20 cellular contexts compared by ENCODE assay signal in the genomic region with DNA sequence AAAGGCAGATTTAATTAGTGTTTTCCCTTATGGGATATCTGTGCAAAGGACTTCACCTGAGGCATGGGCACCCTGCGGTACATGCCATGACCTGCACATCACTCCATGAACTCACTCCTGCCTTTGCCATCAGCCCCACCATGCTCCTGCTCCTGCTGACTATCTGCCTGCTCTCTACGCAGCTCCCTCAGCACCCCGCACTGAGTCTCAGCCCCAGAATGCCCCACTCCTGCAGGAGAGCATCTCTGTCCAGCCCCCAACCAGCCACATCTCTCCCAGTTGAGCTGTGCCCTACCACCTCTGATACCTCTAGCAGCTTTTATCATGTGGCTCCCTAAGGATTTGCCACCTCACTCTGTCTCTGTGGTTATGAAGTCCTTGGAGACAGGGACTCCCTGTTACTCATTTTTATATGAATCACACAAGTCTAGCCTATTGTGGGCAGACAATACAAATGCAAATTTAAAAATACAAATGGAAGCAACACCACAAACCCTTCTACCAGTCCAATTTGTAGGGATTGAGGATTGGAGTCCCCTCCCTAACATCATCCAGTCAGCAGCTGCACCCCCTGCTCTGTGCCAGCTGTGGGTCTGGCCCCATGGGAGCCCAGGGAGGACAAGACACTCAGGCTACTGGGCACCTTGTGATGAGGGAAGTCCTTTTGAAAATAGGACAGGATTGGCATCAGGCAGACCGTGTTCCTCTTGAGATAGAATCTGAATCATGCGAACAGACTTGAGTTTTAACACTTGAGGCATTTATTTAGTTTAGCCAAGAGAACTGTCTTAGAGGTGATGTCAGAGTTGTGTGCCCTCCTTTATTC.
A peak's percentile ranks its signal among the peaks of the same experiment; 100 is the strongest.
DNase-seq lines count a peak whose midpoint lies in the region; ATAC-seq and TF ChIP-seq lines count a peak whose summit lies in the region.
"Had no signal": no experiment of that assay in that cellular context is flagged by ENCODE, and none has a peak within 500 bp of the region (broad histone marks: within the 10 kb centered on the region; RNA-seq: fewer than 3 reads in every experiment).

No MANE protein-coding gene starts in this region.

- no peaks in the 10 kb centered on the region for H3K79me2 ChIP-seq in mammary epithelial cell (ENCODE audit: insufficient read depth, low read length)
- no peaks in the 10 kb centered on the region for H3K79me2 ChIP-seq in smooth muscle cell (ENCODE audit: low read depth)

- H3K27ac ChIP-seq in mammary epithelial cell (ENCODE audit: insufficient read depth, low read depth, low read length) (no peak overlapping the region), smooth muscle cell (ENCODE audit: low read depth) (peak overlapping the region; percentile 76), tibial artery (no peak overlapping the region)
- H3K27ac ChIP-seq: C4-2B, Peyer's patch, SJSA1 had no signal

- H3K4me1 ChIP-seq in mammary epithelial cell (ENCODE audit: insufficient read depth, low read length) = peaks cover 19% of the 10 kb centered on the region
- H3K4me1 ChIP-seq in smooth muscle cell (ENCODE audit: low read depth) = no peaks in the 10 kb centered on the region
- H3K4me1 ChIP-seq in tibial artery = no peaks in the 10 kb centered on the region
- H3K4me1 ChIP-seq: Peyer's patch, SJSA1 had no signal

- intact Hi-C loops in mammary epithelial cell (cut with micrococcal nuclease) = no loop called here
- intact Hi-C loops in tibial artery (cut with DNase I; ENCODE audit: low total_unique reads) = no loop called here

- no peak overlapping the region for H3K4me3 Mint-ChIP-seq in glutamatergic neuron (ENCODE audit: unreplicated experiment)
- H3K4me3 Mint-ChIP-seq: CD8-positive, alpha-beta memory T cell; IgD-negative memory B cell had no signal

- H3K9me3 Mint-ChIP-seq in glutamatergic neuron (ENCODE audit: unreplicated experiment) = no peaks in the 10 kb centered on the region
- H3K9me3 Mint-ChIP-seq: IgD-negative memory B cell had no signal

- H3K36me3 Mint-ChIP-seq in glutamatergic neuron (ENCODE audit: unreplicated experiment) = no peaks in the 10 kb centered on the region
- H3K36me3 Mint-ChIP-seq: CD8-positive, alpha-beta memory T cell; IgD-negative memory B cell had no signal

- no peaks in the 10 kb centered on the region for H3F3A ChIP-seq in smooth muscle cell (ENCODE audit: low read depth)

- H2AFZ ChIP-seq in mammary epithelial cell (ENCODE audit: low read depth, low read length) (peak overlapping the region; percentile 23), smooth muscle cell (ENCODE audit: low read depth) (no peak overlapping the region)

- CTCF ChIA-PET in mammary epithelial cell (lab: Charles Lee; ENCODE audit: low non-redundant PET) = no interaction called here

- WGBS in mammary epithelial cell (ENCODE audit: low coverage, missing lambda C conversion rate) = 38% methylated on average over 4 of the region's 5 CpGs
- 83% methylated on average over 5 of the region's 5 CpGs for WGBS in smooth muscle cell (ENCODE audit: low lambda C conversion rate)

- H3K4me2 ChIP-seq in mammary epithelial cell (ENCODE audit: insufficient read depth, low read depth, low read length) (peak overlapping the region; percentile 47), smooth muscle cell (no peak overlapping the region)

- H3K36me3 ChIP-seq in mammary epithelial cell (ENCODE audit: insufficient read depth, low read length) (no peaks in the 10 kb centered on the region), smooth muscle cell (ENCODE audit: low read depth) (no peaks in the 10 kb centered on the region), tibial artery (no peaks in the 10 kb centered on the region)
- H3K36me3 ChIP-seq: Peyer's patch, SJSA1 had no signal

- dilution Hi-C loops in mammary epithelial cell (cut with HindIII; ENCODE audit: low sequenced_read_pairs) = no loop called here

- no peak overlapping the region for H3K4me3 ChIP-seq in mammary epithelial cell (replicated peaks in 1 of 3; ENCODE audit: insufficient read depth in 1 of 3, low read depth in 2 of 3, low read length in 3 of 3)
- H3K4me3 ChIP-seq in smooth muscle cell = no peak overlapping the region
- H3K4me3 ChIP-seq in tibial artery = no peak overlapping the region
- H3K4me3 ChIP-seq: Peyer's patch, SJSA1 had no signal

- peak overlapping the region; percentile 53 for H3K27ac Mint-ChIP-seq in glutamatergic neuron (ENCODE audit: unreplicated experiment)
- H3K27ac Mint-ChIP-seq: CD8-positive, alpha-beta memory T cell; IgD-negative memory B cell had no signal

- in situ Hi-C loops in mammary epithelial cell (cut with MboI; ENCODE audit: low sequenced_read_pairs in 2 of 2) = no loop called here

- BruUV-seq in mammary epithelial cell (replicated peaks; lab: Mats Ljungman, UMichigan) = no TSS peak

- H3K9ac ChIP-seq in mammary epithelial cell (ENCODE audit: insufficient read depth, low read length) = no peak overlapping the region
- H3K9ac ChIP-seq in smooth muscle cell (ENCODE audit: low read depth) = no peak overlapping the region

- TF ChIP-seq CTCF in mammary epithelial cell (conservative IDR thresholded peaks at IDR 0.05 in 1 of 2, IDR thresholded peaks at IDR 0.05 in 1 of 2; ENCODE audit: extremely low read depth in 1 of 2, insufficient read depth in 1 of 2, low read depth in 1 of 2, low read length in 2 of 2) = no peak
- no peak for TF ChIP-seq CTCF in glutamatergic neuron (IDR thresholded peaks at IDR 0.05; ENCODE audit: partially characterized antibody, unreplicated experiment)
- no peak for TF ChIP-seq CTCF in smooth muscle cell (IDR thresholded peaks at IDR 0.05; ENCODE audit: borderline replicate concordance, insufficient read depth, poor library complexity, severe bottlenecking)
- no peak for TF ChIP-seq CTCF in tibial artery (IDR thresholded peaks at IDR 0.05)

- H3K4me1 Mint-ChIP-seq in glutamatergic neuron (ENCODE audit: low read depth, unreplicated experiment) = no peaks in the 10 kb centered on the region
- H3K4me1 Mint-ChIP-seq: CD8-positive, alpha-beta memory T cell; IgD-negative memory B cell had no signal

- ATAC-seq in GM21367 (IDR thresholded peaks at IDR 0.05; ENCODE audit: unreplicated experiment) (no peak), GM18870 (IDR thresholded peaks at IDR 0.05; ENCODE audit: unreplicated experiment) (no peak)

- DNase-seq in NCI-H345 (lab: John Stamatoyannopoulos, UW) (peak; percentile 10), NCI-H345 treated with DMSO at 0.1 percent for 48 hours (lab: John Stamatoyannopoulos, UW; ENCODE audit: unreplicated experiment) (no peak), mammary epithelial cell (peak; percentile 77), glutamatergic neuron (no peak), smooth muscle cell (lab: John Stamatoyannopoulos, UW; ENCODE audit: unreplicated experiment) (no peak), tibial artery (no peak)
- DNase-seq: 8988T; Calu3; CD8-positive, alpha-beta memory T cell; DMS153; NCI-H1694; NCI-H2227 treated with DMSO at 0.1 percent for 48 hours; NCI-H524; NCI-H82; Peyer's patch had no signal

- no peaks in the 10 kb centered on the region for H4K20me1 ChIP-seq in mammary epithelial cell (ENCODE audit: insufficient read depth, low read length)
- H4K20me1 ChIP-seq in smooth muscle cell (ENCODE audit: low read depth) = no peaks in the 10 kb centered on the region

- H3K9me3 ChIP-seq in mammary epithelial cell (replicated peaks; ENCODE audit: insufficient read depth, low read length) = no peaks in the 10 kb centered on the region
- no peaks in the 10 kb centered on the region for H3K9me3 ChIP-seq in smooth muscle cell (replicated peaks; ENCODE audit: low read depth)
- no peaks in the 10 kb centered on the region for H3K9me3 ChIP-seq in tibial artery
- H3K9me3 ChIP-seq: Peyer's patch, SJSA1 had no signal

- H3K27me3 ChIP-seq in mammary epithelial cell (ENCODE audit: insufficient read depth, low read length) = no peaks in the 10 kb centered on the region
- no peaks in the 10 kb centered on the region for H3K27me3 ChIP-seq in smooth muscle cell (ENCODE audit: low read depth)
- H3K27me3 ChIP-seq in tibial artery = no peaks in the 10 kb centered on the region
- H3K27me3 ChIP-seq: Peyer's patch, SJSA1 had no signal

- H3K27me3 Mint-ChIP-seq in glutamatergic neuron (ENCODE audit: unreplicated experiment) = peaks cover 7% of the 10 kb centered on the region
- H3K27me3 Mint-ChIP-seq: CD8-positive, alpha-beta memory T cell had no signal

Comparison
In these comparisons a context has a peak if more than half of its experiments do, and no peak if none do; other contexts are left out.
1. DNase-seq: peak in NCI-H345 (single experiment) and mammary epithelial cell (single experiment); none in NCI-H345 treated with DMSO at 0.1 percent for 48 hours (single experiment), glutamatergic neuron (single experiment), smooth muscle cell (single experiment) and tibial artery (0 of 2).